ENCODE assay signal across 10 cellular contexts in genomic region chr15:31332020-31332680, GRCh38. TPM values are rescaled to one million over a fixed set of nuclear protein-coding genes. Genes with fewer than 3 reads are reported as not detected.
DNase-seq lines count a peak whose midpoint lies in the region; ATAC-seq, FAIRE-seq and TF ChIP-seq lines count a peak whose summit lies in the region.
"Had no signal": no experiment of that assay in that cellular context is flagged by ENCODE, and none has a peak within 500 bp of the region (broad histone marks: within the 10 kb centered on the region; RNA-seq: fewer than 3 reads in every experiment).

No MANE protein-coding gene starts in this region.

- no peaks in the 10 kb centered on the region for H3K27me3 ChIP-seq in fibroblast of lung (ENCODE audit: control insufficient read depth, insufficient read depth, low read length)

- no peak overlapping the region for H3K4me3 ChIP-seq in fibroblast of lung (replicated peaks in 1 of 4; ENCODE audit: control extremely low read depth in 1 of 4, insufficient read depth in 1 of 4, low read depth in 3 of 4, low read length in 4 of 4)
- H3K4me3 ChIP-seq: coronary artery had no signal

- H3K36me3 ChIP-seq in fibroblast of lung (ENCODE audit: control insufficient read depth, insufficient read depth, low read length), result no peaks in the 10 kb centered on the region

- no peak for FAIRE-seq in frontal cortex (lab: Jason Lieb, UNC)

- H3K27me3 Mint-ChIP-seq in activated T-cell treated with anti-CD3 and anti-CD28 coated beads, Interleukin-2, amount 50 U/mL, for 4 hours (ENCODE audit: low read depth), result no peaks in the 10 kb centered on the region

- TF ChIP-seq CTCF in RWPE1 (conservative IDR thresholded peaks at IDR 0.05; ENCODE audit: low read depth), result no peak
- no peak for TF ChIP-seq CTCF in fibroblast of lung (conservative IDR thresholded peaks at IDR 0.05 in 1 of 2, IDR thresholded peaks at IDR 0.05 in 1 of 2; ENCODE audit: low read depth in 1 of 2, low read length in 2 of 2)
- TF ChIP-seq CTCF in GM20000 (IDR thresholded peaks at IDR 0.05; ENCODE audit: extremely low read depth, missing control alignments), result no peak

- peaks cover 78% of the 10 kb centered on the region for H3K79me2 ChIP-seq in fibroblast of lung (ENCODE audit: control insufficient read depth, insufficient read depth, low read length)

- POLR2A ChIA-PET in RWPE1 (lab: Yijun Ruan, JAX; ENCODE audit: low non-redundant PET), result no interaction called here

- H3K36me3 Mint-ChIP-seq in activated T-cell treated with anti-CD3 and anti-CD28 coated beads, Interleukin-2, amount 50 U/mL, for 4 hours (ENCODE audit: insufficient read depth), result peaks cover 3% of the 10 kb centered on the region

- no peak for DNase-seq in activated T-cell treated with anti-CD3 and anti-CD28 coated beads, Interleukin-2, amount 50 U/mL, for 4 hours
- DNase-seq in activated T-cell treated with anti-CD3 and anti-CD28 coated beads for 4 hours (no peak), RWPE1 (ENCODE audit: low spot score) (no peak), fibroblast of lung (ENCODE audit: low read depth in 2 of 2) (no peak), substantia nigra (lab: John Stamatoyannopoulos, UW) (no peak), NCI-H2196 treated with DMSO at 0.1 percent for 48 hours (lab: John Stamatoyannopoulos, UW; ENCODE audit: unreplicated experiment) (no peak), GM20000 (ENCODE audit: low spot score) (no peak), frontal cortex (ENCODE audit: low spot score in 2 of 2) (no peak)
- DNase-seq: NCI-H1092 had no signal

- H2AFZ ChIP-seq in fibroblast of lung (ENCODE audit: low read length), result no peak overlapping the region

- no peak overlapping the region for H3K9ac ChIP-seq in fibroblast of lung (ENCODE audit: insufficient read depth, low read length)

- H3K9me3 ChIP-seq in fibroblast of lung (ENCODE audit: control insufficient read depth, insufficient read depth, low read depth, low read length), result no peaks in the 10 kb centered on the region

- CTCF ChIA-PET in RWPE1 (lab: Yijun Ruan, JAX), result interaction anchor here (0.6 to 1.1 kb wide), 2 partner anchors 139 to 157 kb away, joined by 3 to 6 read pairs; no protein-coding TSS in a partner anchor

- H3K4me3 Mint-ChIP-seq in activated T-cell treated with anti-CD3 and anti-CD28 coated beads, Interleukin-2, amount 50 U/mL, for 4 hours, result peak overlapping the region; percentile 39

- H3K27ac ChIP-seq in RWPE1 (peak overlapping the region; percentile 49), fibroblast of lung (ENCODE audit: insufficient read depth, low read length) (no peak overlapping the region), substantia nigra (ENCODE audit: low read depth, low read length, poor library complexity, severe bottlenecking) (peak overlapping the region; percentile 92)

- H3K4me1 Mint-ChIP-seq in activated T-cell treated with anti-CD3 and anti-CD28 coated beads, Interleukin-2, amount 50 U/mL, for 4 hours (ENCODE audit: low read depth), result peaks cover 84% of the 10 kb centered on the region

- no peaks in the 10 kb centered on the region for H3K4me1 ChIP-seq in fibroblast of lung (ENCODE audit: control insufficient read depth, extremely low read depth, insufficient read depth, low read length)

- no peaks in the 10 kb centered on the region for H4K20me1 ChIP-seq in fibroblast of lung (ENCODE audit: control insufficient read depth, extremely low read depth, insufficient read depth, low read length)

- ATAC-seq in activated T-cell treated with anti-CD3 and anti-CD28 coated beads, Interleukin-2, amount 50 U/mL, for 4 hours, result no peak

- H3K4me2 ChIP-seq in fibroblast of lung (ENCODE audit: extremely low read depth, insufficient read depth, low read length), result peak overlapping the region; percentile 13

- H3K9me3 Mint-ChIP-seq in activated T-cell treated with anti-CD3 and anti-CD28 coated beads, Interleukin-2, amount 50 U/mL, for 4 hours, result no peaks in the 10 kb centered on the region

RNA-seq across cellular contexts. Expression of gene KLF13, which starts 5.5 kb away (rescaled TPM):
- total RNA-seq in activated T-cell treated with anti-CD3 and anti-CD28 coated beads, Interleukin-2, amount 50 U/mL, for 4 hours, result 10 to 100 TPM; 75.0 to 82.8 (median 81.8) TPM
- total RNA-seq in fibroblast of lung (28.5 and 39.6 TPM in 2 replicates), frontal cortex (45.2 TPM)
- polyA plus RNA-seq in fibroblast of lung, result 29.5 and 42.9 TPM in 2 replicates
- 43.9 and 48.6 TPM in 2 replicates for polyA plus RNA-seq in fibroblast of lung (2012)
- polyA minus RNA-seq in fibroblast of lung (ENCODE audit: low replicate concordance), result 50.3 and 57.3 TPM in 2 replicates
